In the genomic region with DNA sequence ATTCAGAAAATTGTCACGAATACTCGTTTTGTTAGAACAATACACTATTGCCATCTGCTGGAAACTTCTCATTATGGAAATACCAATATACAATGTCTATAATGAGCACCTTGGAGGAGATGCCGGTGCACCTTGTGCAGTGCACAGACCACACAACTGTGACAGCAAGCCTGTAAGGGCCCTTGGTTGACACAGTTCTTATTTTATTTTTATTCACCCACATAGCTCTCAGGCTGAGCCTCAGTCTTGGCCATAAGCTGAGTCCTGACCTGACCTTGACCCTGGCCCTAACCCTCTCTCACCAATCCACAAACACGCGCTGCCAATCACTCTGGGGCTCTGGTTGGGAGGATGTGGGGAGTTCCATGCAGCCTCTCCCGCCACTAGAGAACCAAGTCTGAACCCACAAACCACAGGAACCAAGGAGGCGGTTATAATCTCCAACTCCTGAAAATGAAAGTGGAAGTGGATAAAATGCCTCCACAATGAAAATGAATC, we compare ENCODE assay signal across 9 cellular contexts. TPM values are rescaled to one million over a fixed set of nuclear protein-coding genes. Genes with fewer than 3 reads are reported as not detected.
DNase-seq lines count a peak whose midpoint lies in the region; ATAC-seq and TF ChIP-seq lines count a peak whose summit lies in the region.
"Had no signal": no experiment of that assay in that cellular context is flagged by ENCODE, and none has a peak within 500 bp of the region (broad histone marks: within the 10 kb centered on the region; RNA-seq: fewer than 3 reads in every experiment).

No MANE protein-coding gene starts in this region.

- H3K27me3 ChIP-seq in left lung, result peaks cover 0 to 47% of the 10 kb centered on the region in 2 donors
- peaks cover 0 to 5% (median 0%) of the 10 kb centered on the region in 3 experiments for H3K27me3 ChIP-seq in neuronal stem cell (ENCODE audit: control insufficient read depth in 3 of 3, insufficient read depth in 3 of 3, low read depth in 1 of 3, low read length in 3 of 3)

- ATAC-seq in activated CD8-positive, alpha-beta T cell treated with anti-CD3 and anti-CD28 coated beads, Interleukin-2, amount 10 ng/mL, durations not matched to agents 7 days and 5 days, result peak; percentile 86
- peak; percentile 44 for ATAC-seq in left lung
- no peak for ATAC-seq in HG03378 (IDR thresholded peaks at IDR 0.05; ENCODE audit: unreplicated experiment)
- no peak for ATAC-seq in GM18870 (IDR thresholded peaks at IDR 0.05; ENCODE audit: unreplicated experiment)
- ATAC-seq in GM21390 (IDR thresholded peaks at IDR 0.05; ENCODE audit: unreplicated experiment), result no peak

- H3K27ac Mint-ChIP-seq in activated CD8-positive, alpha-beta T cell treated with anti-CD3 and anti-CD28 coated beads, Interleukin-2, amount 10 ng/mL, durations not matched to agents 7 days and 5 days, result peak overlapping the region; percentile 83

- intact Hi-C loops in left lung (cut with DNase I), result loop anchor here in 1 of 2 donors (10.0 kb wide), 1 partner anchor 833 kb away; no protein-coding TSS in a partner anchor

- POLR2A ChIA-PET in activated CD8-positive, alpha-beta T cell treated with anti-CD3 and anti-CD28 coated beads, Interleukin-2, amount 10 ng/mL, durations not matched to agents 7 days and 5 days (lab: Charles Lee), result no interaction called here

- CTCF ChIA-PET in activated CD8-positive, alpha-beta T cell treated with anti-CD3 and anti-CD28 coated beads, Interleukin-2, amount 10 ng/mL, durations not matched to agents 7 days and 5 days (lab: Charles Lee), result interaction anchor here (1.6 to 2.1 kb wide), 2 partner anchors 9 to 16 kb away, joined by 5 to 9 read pairs; partner anchors contain the start of gene PIMREG

- no peak overlapping the region for H2BK12ac ChIP-seq in neuronal stem cell (ENCODE audit: low read length)

- H2BK120ac ChIP-seq in neuronal stem cell (ENCODE audit: low read depth, low read length), result no peak overlapping the region

- H3K23ac ChIP-seq in neuronal stem cell (ENCODE audit: low read depth, low read length, poor library complexity), result no peak overlapping the region

- H3K18ac ChIP-seq in neuronal stem cell (ENCODE audit: low read length), result no peak overlapping the region

- no peak overlapping the region for H2AK5ac ChIP-seq in neuronal stem cell (ENCODE audit: low read depth, low read length)

- peak overlapping the region; percentile 64 for H3K4me3 Mint-ChIP-seq in activated CD8-positive, alpha-beta T cell treated with anti-CD3 and anti-CD28 coated beads, Interleukin-2, amount 10 ng/mL, durations not matched to agents 7 days and 5 days

- no peaks in the 10 kb centered on the region for H3K36me3 ChIP-seq in left lung
- H3K36me3 ChIP-seq in neuronal stem cell (replicated peaks in 1 of 2; ENCODE audit: control insufficient read depth in 2 of 2, insufficient read depth in 2 of 2, low read length in 2 of 2), result no peaks in the 10 kb centered on the region

- H3K79me1 ChIP-seq in neuronal stem cell (ENCODE audit: low read depth, low read length), result no peaks in the 10 kb centered on the region

- peaks cover 14% of the 10 kb centered on the region for H3K9me3 Mint-ChIP-seq in activated CD8-positive, alpha-beta T cell treated with anti-CD3 and anti-CD28 coated beads, Interleukin-2, amount 10 ng/mL, durations not matched to agents 7 days and 5 days (ENCODE audit: insufficient read depth)

- no peak overlapping the region for H3K4me3 ChIP-seq in Jurkat, Clone E6-1 (ENCODE audit: low read length)
- H3K4me3 ChIP-seq in left lung (no peak overlapping the region), neuronal stem cell (ENCODE audit: low read length in 2 of 2) (no peak overlapping the region)

- WGBS in neuronal stem cell (ENCODE audit: extremely low coverage in 2 of 2, insufficient read length in 2 of 2, insufficient replicate concordance in 1 of 2), 2 donors, result no CpG with 5 or more reads among the region's 7 CpGs

- no peak overlapping the region for H4K91ac ChIP-seq in neuronal stem cell (ENCODE audit: low read depth, low read length, poor library complexity)

- peaks cover 0 to 13% of the 10 kb centered on the region in 2 donors for H3K9me3 ChIP-seq in left lung
- H3K9me3 ChIP-seq in neuronal stem cell (replicated peaks in 1 of 2; ENCODE audit: control insufficient read depth in 2 of 2, insufficient read depth in 1 of 2, low read depth in 1 of 2, low read length in 2 of 2), result no peaks in the 10 kb centered on the region

- H4K8ac ChIP-seq in neuronal stem cell (ENCODE audit: low read depth, low read length), result no peak overlapping the region

- no peak overlapping the region for H3K4me2 ChIP-seq in neuronal stem cell (ENCODE audit: insufficient read depth, low read length, poor library complexity, severe bottlenecking)

- no peak for TF ChIP-seq CTCF in left lung (IDR thresholded peaks at IDR 0.05)

- no peak overlapping the region for H2BK15ac ChIP-seq in neuronal stem cell (ENCODE audit: low read length)

- H3K4ac ChIP-seq in neuronal stem cell (ENCODE audit: low read length), result no peak overlapping the region

- peaks cover 21% of the 10 kb centered on the region for H3K4me1 Mint-ChIP-seq in activated CD8-positive, alpha-beta T cell treated with anti-CD3 and anti-CD28 coated beads, Interleukin-2, amount 10 ng/mL, durations not matched to agents 7 days and 5 days (ENCODE audit: low read depth)

- no peak overlapping the region for H2AFZ ChIP-seq in neuronal stem cell (ENCODE audit: low read length)

- H3K4me1 ChIP-seq in left lung (peaks cover 0 to 10% of the 10 kb centered on the region in 2 donors), neuronal stem cell (ENCODE audit: control insufficient read depth in 2 of 2, insufficient read depth in 1 of 2, low read depth in 1 of 2, low read length in 2 of 2) (peaks cover 6 to 17% of the 10 kb centered on the region in 2 donors)

- no peak overlapping the region for H2BK5ac ChIP-seq in neuronal stem cell (ENCODE audit: low read length)

- DNase-seq in AML-193 (lab: John Stamatoyannopoulos, UW) (peak; percentile 1 to 5), left lung (no peak), neuronal stem cell (ENCODE audit: low spot score) (no peak)
- DNase-seq in Jurkat, Clone E6-1 (ENCODE audit: low read depth, low spot score), result peak; percentile 84
- DNase-seq in activated CD8-positive, alpha-beta T cell treated with anti-CD3 and anti-CD28 coated beads, Interleukin-2, amount 10 ng/mL, durations not matched to agents 7 days and 5 days, result peak; percentile 88
- DNase-seq: NCI-H2029 had no signal

- H3K27ac ChIP-seq in left lung (no peak overlapping the region), neuronal stem cell (replicated peaks; ENCODE audit: low read length) (no peak overlapping the region)

- peaks cover 9% of the 10 kb centered on the region for H3K36me3 Mint-ChIP-seq in activated CD8-positive, alpha-beta T cell treated with anti-CD3 and anti-CD28 coated beads, Interleukin-2, amount 10 ng/mL, durations not matched to agents 7 days and 5 days (ENCODE audit: low read depth)

- H3K27me3 Mint-ChIP-seq in activated CD8-positive, alpha-beta T cell treated with anti-CD3 and anti-CD28 coated beads, Interleukin-2, amount 10 ng/mL, durations not matched to agents 7 days and 5 days (ENCODE audit: low read depth), result peaks cover 45% of the 10 kb centered on the region

- no peak overlapping the region for H3K9ac ChIP-seq in neuronal stem cell (ENCODE audit: low read depth, low read length, poor library complexity)

- H3K14ac ChIP-seq in neuronal stem cell (ENCODE audit: low read length), result no peak overlapping the region

RNA-seq across cellular contexts. Expression of gene AIPL1, which starts 7.6 kb away (rescaled TPM):
- polyA plus RNA-seq in Jurkat, Clone E6-1 (2012; ENCODE audit: insufficient read depth, insufficient read length), result not detected
- total RNA-seq in activated CD8-positive, alpha-beta T cell treated with anti-CD3 and anti-CD28 coated beads, Interleukin-2, amount 10 ng/mL, durations not matched to agents 7 days and 5 days, result not detected
- not detected for total RNA-seq in left lung
- 0.26 TPM for polyA plus RNA-seq in neuronal stem cell (2013, experiment 1 of 2)
- polyA plus RNA-seq in neuronal stem cell (2013, experiment 2 of 2), result 0.35 TPM

RNA-seq across cellular contexts. Expression of gene PIMREG, which starts 16.9 kb away (rescaled TPM):
- 42.8 TPM for polyA plus RNA-seq in Jurkat, Clone E6-1 (2012; ENCODE audit: insufficient read depth, insufficient read length)
- 10 to 100 TPM; 17.1 to 20.4 TPM for total RNA-seq in activated CD8-positive, alpha-beta T cell treated with anti-CD3 and anti-CD28 coated beads, Interleukin-2, amount 10 ng/mL, durations not matched to agents 7 days and 5 days
- total RNA-seq in left lung, result 1 to 10 TPM; 1.6 to 4.6 TPM
- polyA plus RNA-seq in neuronal stem cell (2013, experiment 1 of 2), result 103 TPM
- polyA plus RNA-seq in neuronal stem cell (2013, experiment 2 of 2), result 98.6 TPM

Comparison
In these comparisons a context has a peak if more than half of its experiments do, and no peak if none do; other contexts are left out.
1. DNase-seq: peak in AML-193 (2 of 2), Jurkat, Clone E6-1 (single experiment) and activated CD8-positive, alpha-beta T cell treated with anti-CD3 and anti-CD28 coated beads, Interleukin-2, amount 10 ng/mL, durations not matched to agents 7 days and 5 days (single experiment); none in left lung (0 of 2) and neuronal stem cell (single experiment).
2. ATAC-seq: peak in activated CD8-positive, alpha-beta T cell treated with anti-CD3 and anti-CD28 coated beads, Interleukin-2, amount 10 ng/mL, durations not matched to agents 7 days and 5 days (single experiment) and left lung (single experiment); none in HG03378 (single experiment), GM18870 (single experiment) and GM21390 (single experiment).